Comparison of ENCODE assay signal across 26 cellular contexts in the genomic region with DNA sequence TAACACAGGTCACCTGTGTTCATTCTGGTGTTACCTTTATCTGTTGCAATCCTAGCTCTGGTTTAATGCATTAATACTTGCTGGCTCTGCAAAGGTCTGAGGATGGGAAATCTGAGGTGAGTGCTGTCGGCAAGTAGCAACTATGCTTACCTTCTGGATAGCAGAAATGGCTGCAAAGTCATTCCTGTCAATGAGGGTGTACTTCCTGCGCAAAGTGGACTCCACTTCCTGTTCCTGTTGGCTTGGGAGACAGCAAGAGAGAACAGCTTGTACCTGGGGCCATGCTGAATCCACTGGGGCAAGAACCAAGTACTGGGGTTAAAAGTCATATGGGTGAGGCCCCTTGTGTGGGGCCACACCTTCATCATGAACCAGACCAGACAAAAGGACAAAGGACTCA.
"Had no signal": no experiment of that assay in that cellular context is flagged by ENCODE, and none has a peak within 500 bp of the region (broad histone marks: within the 10 kb centered on the region; RNA-seq: fewer than 3 reads in every experiment).

No MANE protein-coding gene starts in this region.

- ATAC-seq: right lobe of liver; stimulated activated naive B cell treated with anti-CD40 and anti-IgM and Interleukin-4, amounts not matched to agents 10 μg/mL and 1 μg/mL and 100 μg/mL, for 72 hours; stimulated activated naive CD8-positive, alpha-beta T cell treated with anti-CD3 and anti-CD28 coated beads, Interleukin-15, Interleukin-2, amounts not matched to agents 100 U/mL and 50 U/mL, for 24 hours had no signal

- H3K4me1 ChIP-seq: left ventricle myocardium inferior, neural progenitor cell, parathyroid adenoma, right atrium auricular region, stomach, testis, thyroid gland, transverse colon, vagina had no signal

- FAIRE-seq: islet of Langerhans had no signal

- H3K27ac ChIP-seq: left ventricle myocardium inferior, neural progenitor cell, neutrophil, parathyroid adenoma, right atrium auricular region, right lobe of liver, stomach, testis, thyroid gland, transverse colon, upper lobe of left lung, vagina had no signal

- H3K36me3 ChIP-seq: left ventricle myocardium inferior, neural progenitor cell, neutrophil, right atrium auricular region, right lobe of liver, stomach, thyroid gland, transverse colon, upper lobe of left lung, vagina had no signal

- H3K9ac ChIP-seq: neural progenitor cell, parathyroid adenoma had no signal

- DNase-seq: hypothalamus; immature natural killer cell; left ventricle myocardium inferior; mesenchymal stem cell; naive B cell; natural killer cell; nephron progenitor cell; occipital lobe; right lobe of liver; stimulated activated CD4-positive, alpha-beta T cell treated with anti-CD3 and anti-CD28 coated beads, Interleukin-12 subunit alpha, Interleukin-12 subunit beta, amount 100 ng/mL, for 4 hours; stimulated activated CD4-positive, alpha-beta T cell treated with anti-CD3 and anti-CD28 coated beads, Interleukin-15, amount 100 ng/mL, for 24 hours; stimulated activated CD4-positive, alpha-beta T cell treated with anti-CD3 and anti-CD28 coated beads, Interleukin-2, amount 100 ng/mL, for 24 hours; stimulated activated CD4-positive, alpha-beta T cell treated with anti-CD3 and anti-CD28 coated beads, Interleukin-4, amount 100 ng/mL, for 1 hour; stimulated activated naive B cell treated with anti-CD40 and anti-IgM and Interleukin-4, amounts not matched to agents 10 μg/mL and 1 μg/mL and 100 μg/mL, for 72 hours; stimulated activated naive CD8-positive, alpha-beta T cell treated with anti-CD3 and anti-CD28 coated beads, Interleukin-15, Interleukin-2, amounts not matched to agents 100 U/mL and 50 U/mL, for 24 hours; stomach; testis; thyroid gland; transverse colon; upper lobe of left lung had no signal

- H3K4me3 ChIP-seq: left ventricle myocardium inferior, neural progenitor cell, right atrium auricular region, right lobe of liver, stomach, testis, thyroid gland, transverse colon, upper lobe of left lung, vagina had no signal

- H3K27me3 ChIP-seq: neural progenitor cell, neutrophil, right atrium auricular region, right lobe of liver, stomach, testis, thyroid gland, transverse colon, upper lobe of left lung, vagina had no signal

- H3K9me3 ChIP-seq: left ventricle myocardium inferior, neutrophil, right atrium auricular region, right lobe of liver, stomach, testis, thyroid gland, transverse colon, upper lobe of left lung, vagina had no signal
